ENCODE assay signal across 27 cellular contexts in genomic region chr13:49000247-49000646, GRCh38.
"Had no signal": no experiment of that assay in that cellular context is flagged by ENCODE, and none has a peak within 500 bp of the region (broad histone marks: within the 10 kb centered on the region; RNA-seq: fewer than 3 reads in every experiment).

No MANE protein-coding gene starts in this region.

- H3K9me3 ChIP-seq: ovary, right lobe of liver, thyroid gland had no signal

- H3K4me3 Mint-ChIP-seq: nephron; neural progenitor cell; stimulated activated effector memory CD8-positive, alpha-beta T cell treated with anti-CD3 and anti-CD28 coated beads, Interleukin-12 subunit alpha, Interleukin-12 subunit beta, amount 100 ng/mL, for 72 hours; stimulated activated naive B cell treated with anti-CD40 and anti-IgM and Interleukin-4, amounts not matched to agents 10 μg/mL and 1 μg/mL and 100 μg/mL, for 72 hours; stimulated activated naive CD8-positive, alpha-beta T cell treated with anti-CD3 and anti-CD28 coated beads, Interleukin-15, Interleukin-2, amounts not matched to agents 100 ng/mL and 50 ng/mL, for 24 hours had no signal

- H3K4me3 ChIP-seq: neural progenitor cell, ovary, psoas muscle, right lobe of liver, sigmoid colon, stomach, thoracic aorta, thyroid gland, tibial nerve, upper lobe of left lung, vagina had no signal

- H3K4me1 ChIP-seq: parathyroid adenoma, psoas muscle, right lobe of liver, vagina had no signal

- H3K79me2 ChIP-seq: parathyroid adenoma had no signal

- H3K27ac Mint-ChIP-seq: nephron; neural progenitor cell; progenitor cell of endocrine pancreas; stimulated activated effector memory CD8-positive, alpha-beta T cell treated with anti-CD3 and anti-CD28 coated beads, Interleukin-12 subunit alpha, Interleukin-12 subunit beta, amount 100 ng/mL, for 72 hours; stimulated activated naive B cell treated with anti-CD40 and anti-IgM and Interleukin-4, amounts not matched to agents 10 μg/mL and 1 μg/mL and 100 μg/mL, for 72 hours; stimulated activated naive CD8-positive, alpha-beta T cell treated with anti-CD3 and anti-CD28 coated beads, Interleukin-15, Interleukin-2, amounts not matched to agents 100 ng/mL and 50 ng/mL, for 24 hours had no signal

- H3K36me3 ChIP-seq: neural progenitor cell, ovary, right lobe of liver, sigmoid colon, stomach, thoracic aorta, thyroid gland, upper lobe of left lung, vagina had no signal

- ATAC-seq: psoas muscle; right cardiac atrium; right lobe of liver; stimulated activated effector memory CD8-positive, alpha-beta T cell treated with anti-CD3 and anti-CD28 coated beads, Interleukin-12 subunit alpha, Interleukin-12 subunit beta, amount 100 ng/mL, for 72 hours; stimulated activated naive B cell treated with anti-CD40 and anti-IgM and Interleukin-4, amounts not matched to agents 10 μg/mL and 1 μg/mL and 100 μg/mL, for 72 hours had no signal

- H3K9ac ChIP-seq: neural progenitor cell, parathyroid adenoma had no signal

- H2AFZ ChIP-seq: neural progenitor cell, parathyroid adenoma had no signal

- H3K27ac ChIP-seq: neural progenitor cell, ovary, parathyroid adenoma, psoas muscle, right lobe of liver, sigmoid colon, stomach, thoracic aorta, thyroid gland, tibial nerve, upper lobe of left lung, vagina had no signal

- H3K4me1 Mint-ChIP-seq: nephron, neural progenitor cell had no signal

- H3K27me3 Mint-ChIP-seq: progenitor cell of endocrine pancreas; stimulated activated naive B cell treated with anti-CD40 and anti-IgM and Interleukin-4, amounts not matched to agents 10 μg/mL and 1 μg/mL and 100 μg/mL, for 72 hours; stimulated activated naive CD8-positive, alpha-beta T cell treated with anti-CD3 and anti-CD28 coated beads, Interleukin-15, Interleukin-2, amounts not matched to agents 100 ng/mL and 50 ng/mL, for 24 hours had no signal

- H3K4me2 ChIP-seq: neural progenitor cell had no signal

- DNase-seq: occipital lobe; ovary; posterior cingulate gyrus; psoas muscle; right cardiac atrium; right lobe of liver; sigmoid colon; small intestine; stimulated activated CD4-positive, alpha-beta T cell treated with anti-CD3 and anti-CD28 coated beads, Interleukin-15, amount 100 ng/mL, for 24 hours; stimulated activated CD4-positive, alpha-beta T cell treated with anti-CD3 and anti-CD28 coated beads, Interleukin-2, amount 100 ng/mL, for 24 hours; stimulated activated CD4-positive, alpha-beta T cell treated with anti-CD3 and anti-CD28 coated beads, Interleukin-2, amount 100 ng/mL, for 48 hours; stimulated activated CD4-positive, alpha-beta T cell treated with anti-CD3 and anti-CD28 coated beads, Interleukin-4, amount 100 ng/mL, for 24 hours; stimulated activated naive B cell treated with anti-CD40 and anti-IgM and Interleukin-4, amounts not matched to agents 10 μg/mL and 1 μg/mL and 100 μg/mL, for 72 hours; stimulated activated naive CD4-positive, alpha-beta T cell treated with Interleukin-2 at 50 U/mL for 16 hours; stomach; thyroid gland; upper lobe of left lung had no signal

- FAIRE-seq: urothelium cell line had no signal

- H3K27me3 ChIP-seq: neural progenitor cell, ovary, right lobe of liver, sigmoid colon, stomach, thyroid gland, tibial nerve, upper lobe of left lung, vagina had no signal
